In the genomic region with DNA sequence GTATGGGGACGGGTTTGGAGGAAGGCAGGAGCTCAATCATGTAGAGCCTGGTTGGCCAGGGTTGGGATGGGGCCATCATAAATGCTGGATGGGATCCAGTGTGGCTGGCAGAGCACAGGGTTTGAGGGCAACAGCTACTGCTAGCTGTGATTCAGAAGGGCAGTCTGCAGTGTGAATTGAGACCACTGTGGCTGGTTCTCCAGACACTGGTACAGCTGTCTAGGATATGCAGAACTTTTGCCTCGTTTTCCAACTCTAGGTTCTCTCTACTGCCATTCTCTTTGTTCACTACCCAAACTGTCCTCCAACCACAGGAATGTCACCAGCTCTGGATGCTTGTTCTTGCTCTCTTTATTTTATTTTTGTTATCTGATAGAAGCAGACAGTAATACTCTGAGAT, we compare ENCODE assay signal across 1 cellular context.
TF ChIP-seq lines count a peak whose summit lies in the region.

No MANE protein-coding gene starts in this region.

TF ChIP-seq in H1, 55 proteins besides CTCF, POLR2A, EP300 and RAD21 (continued from another document):
- no peak for TF ChIP-seq SIRT6 (IDR thresholded peaks at IDR 0.05; ENCODE audit: low read length)
- TF ChIP-seq, protein P1, sequence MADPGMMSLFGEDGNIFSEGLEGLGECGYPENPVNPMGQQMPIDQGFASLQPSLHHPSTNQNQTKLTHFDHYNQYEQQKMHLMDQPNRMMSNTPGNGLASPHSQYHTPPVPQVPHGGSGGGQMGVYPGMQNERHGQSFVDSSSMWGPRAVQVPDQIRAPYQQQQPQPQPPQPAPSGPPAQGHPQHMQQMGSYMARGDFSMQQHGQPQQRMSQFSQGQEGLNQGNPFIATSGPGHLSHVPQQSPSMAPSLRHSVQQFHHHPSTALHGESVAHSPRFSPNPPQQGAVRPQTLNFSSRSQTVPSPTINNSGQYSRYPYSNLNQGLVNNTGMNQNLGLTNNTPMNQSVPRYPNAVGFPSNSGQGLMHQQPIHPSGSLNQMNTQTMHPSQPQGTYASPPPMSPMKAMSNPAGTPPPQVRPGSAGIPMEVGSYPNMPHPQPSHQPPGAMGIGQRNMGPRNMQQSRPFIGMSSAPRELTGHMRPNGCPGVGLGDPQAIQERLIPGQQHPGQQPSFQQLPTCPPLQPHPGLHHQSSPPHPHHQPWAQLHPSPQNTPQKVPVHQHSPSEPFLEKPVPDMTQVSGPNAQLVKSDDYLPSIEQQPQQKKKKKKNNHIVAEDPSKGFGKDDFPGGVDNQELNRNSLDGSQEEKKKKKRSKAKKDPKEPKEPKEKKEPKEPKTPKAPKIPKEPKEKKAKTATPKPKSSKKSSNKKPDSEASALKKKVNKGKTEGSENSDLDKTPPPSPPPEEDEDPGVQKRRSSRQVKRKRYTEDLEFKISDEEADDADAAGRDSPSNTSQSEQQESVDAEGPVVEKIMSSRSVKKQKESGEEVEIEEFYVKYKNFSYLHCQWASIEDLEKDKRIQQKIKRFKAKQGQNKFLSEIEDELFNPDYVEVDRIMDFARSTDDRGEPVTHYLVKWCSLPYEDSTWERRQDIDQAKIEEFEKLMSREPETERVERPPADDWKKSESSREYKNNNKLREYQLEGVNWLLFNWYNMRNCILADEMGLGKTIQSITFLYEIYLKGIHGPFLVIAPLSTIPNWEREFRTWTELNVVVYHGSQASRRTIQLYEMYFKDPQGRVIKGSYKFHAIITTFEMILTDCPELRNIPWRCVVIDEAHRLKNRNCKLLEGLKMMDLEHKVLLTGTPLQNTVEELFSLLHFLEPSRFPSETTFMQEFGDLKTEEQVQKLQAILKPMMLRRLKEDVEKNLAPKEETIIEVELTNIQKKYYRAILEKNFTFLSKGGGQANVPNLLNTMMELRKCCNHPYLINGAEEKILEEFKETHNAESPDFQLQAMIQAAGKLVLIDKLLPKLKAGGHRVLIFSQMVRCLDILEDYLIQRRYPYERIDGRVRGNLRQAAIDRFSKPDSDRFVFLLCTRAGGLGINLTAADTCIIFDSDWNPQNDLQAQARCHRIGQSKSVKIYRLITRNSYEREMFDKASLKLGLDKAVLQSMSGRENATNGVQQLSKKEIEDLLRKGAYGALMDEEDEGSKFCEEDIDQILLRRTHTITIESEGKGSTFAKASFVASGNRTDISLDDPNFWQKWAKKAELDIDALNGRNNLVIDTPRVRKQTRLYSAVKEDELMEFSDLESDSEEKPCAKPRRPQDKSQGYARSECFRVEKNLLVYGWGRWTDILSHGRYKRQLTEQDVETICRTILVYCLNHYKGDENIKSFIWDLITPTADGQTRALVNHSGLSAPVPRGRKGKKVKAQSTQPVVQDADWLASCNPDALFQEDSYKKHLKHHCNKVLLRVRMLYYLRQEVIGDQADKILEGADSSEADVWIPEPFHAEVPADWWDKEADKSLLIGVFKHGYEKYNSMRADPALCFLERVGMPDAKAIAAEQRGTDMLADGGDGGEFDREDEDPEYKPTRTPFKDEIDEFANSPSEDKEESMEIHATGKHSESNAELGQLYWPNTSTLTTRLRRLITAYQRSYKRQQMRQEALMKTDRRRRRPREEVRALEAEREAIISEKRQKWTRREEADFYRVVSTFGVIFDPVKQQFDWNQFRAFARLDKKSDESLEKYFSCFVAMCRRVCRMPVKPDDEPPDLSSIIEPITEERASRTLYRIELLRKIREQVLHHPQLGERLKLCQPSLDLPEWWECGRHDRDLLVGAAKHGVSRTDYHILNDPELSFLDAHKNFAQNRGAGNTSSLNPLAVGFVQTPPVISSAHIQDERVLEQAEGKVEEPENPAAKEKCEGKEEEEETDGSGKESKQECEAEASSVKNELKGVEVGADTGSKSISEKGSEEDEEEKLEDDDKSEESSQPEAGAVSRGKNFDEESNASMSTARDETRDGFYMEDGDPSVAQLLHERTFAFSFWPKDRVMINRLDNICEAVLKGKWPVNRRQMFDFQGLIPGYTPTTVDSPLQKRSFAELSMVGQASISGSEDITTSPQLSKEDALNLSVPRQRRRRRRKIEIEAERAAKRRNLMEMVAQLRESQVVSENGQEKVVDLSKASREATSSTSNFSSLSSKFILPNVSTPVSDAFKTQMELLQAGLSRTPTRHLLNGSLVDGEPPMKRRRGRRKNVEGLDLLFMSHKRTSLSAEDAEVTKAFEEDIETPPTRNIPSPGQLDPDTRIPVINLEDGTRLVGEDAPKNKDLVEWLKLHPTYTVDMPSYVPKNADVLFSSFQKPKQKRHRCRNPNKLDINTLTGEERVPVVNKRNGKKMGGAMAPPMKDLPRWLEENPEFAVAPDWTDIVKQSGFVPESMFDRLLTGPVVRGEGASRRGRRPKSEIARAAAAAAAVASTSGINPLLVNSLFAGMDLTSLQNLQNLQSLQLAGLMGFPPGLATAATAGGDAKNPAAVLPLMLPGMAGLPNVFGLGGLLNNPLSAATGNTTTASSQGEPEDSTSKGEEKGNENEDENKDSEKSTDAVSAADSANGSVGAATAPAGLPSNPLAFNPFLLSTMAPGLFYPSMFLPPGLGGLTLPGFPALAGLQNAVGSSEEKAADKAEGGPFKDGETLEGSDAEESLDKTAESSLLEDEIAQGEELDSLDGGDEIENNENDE (IDR thresholded peaks at IDR 0.05; ENCODE audit: insufficient replicate concordance, low read length), result no peak
- TF ChIP-seq BACH1 (IDR thresholded peaks at IDR 0.05; ENCODE audit: low read length), result no peak
- no peak for TF ChIP-seq SUZ12 (IDR thresholded peaks at IDR 0.05; ENCODE audit: low read length)
- TF ChIP-seq SAP30 (IDR thresholded peaks at IDR 0.05; ENCODE audit: insufficient read depth, insufficient replicate concordance, low read length), result no peak
- TF ChIP-seq SIX5 (IDR thresholded peaks at IDR 0.05; ENCODE audit: low read depth, low read length), result no peak
- no peak for TF ChIP-seq ZNF274 (IDR thresholded peaks at IDR 0.05; ENCODE audit: borderline replicate concordance, extremely low read depth, low read length)
- TF ChIP-seq KDM5A (IDR thresholded peaks at IDR 0.05; ENCODE audit: low read length), result no peak
- TF ChIP-seq EGR1 (IDR thresholded peaks at IDR 0.05; ENCODE audit: borderline replicate concordance, low read depth, low read length), result no peak
- TF ChIP-seq CHD1 (IDR thresholded peaks at IDR 0.05; ENCODE audit: low read depth, low read length), result no peak
- no peak for TF ChIP-seq NANOG (IDR thresholded peaks at IDR 0.05; ENCODE audit: insufficient read depth, low read depth, low read length, poor library complexity, severe bottlenecking)
- TF ChIP-seq SP4 (IDR thresholded peaks at IDR 0.05; ENCODE audit: low read length), result no peak
- TF ChIP-seq, protein P2, sequence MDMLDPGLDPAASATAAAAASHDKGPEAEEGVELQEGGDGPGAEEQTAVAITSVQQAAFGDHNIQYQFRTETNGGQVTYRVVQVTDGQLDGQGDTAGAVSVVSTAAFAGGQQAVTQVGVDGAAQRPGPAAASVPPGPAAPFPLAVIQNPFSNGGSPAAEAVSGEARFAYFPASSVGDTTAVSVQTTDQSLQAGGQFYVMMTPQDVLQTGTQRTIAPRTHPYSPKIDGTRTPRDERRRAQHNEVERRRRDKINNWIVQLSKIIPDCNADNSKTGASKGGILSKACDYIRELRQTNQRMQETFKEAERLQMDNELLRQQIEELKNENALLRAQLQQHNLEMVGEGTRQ (IDR thresholded peaks at IDR 0.05; ENCODE audit: low read length), result no peak
- no peak for TF ChIP-seq NRF1 (IDR thresholded peaks at IDR 0.05; ENCODE audit: low read depth, low read length)
- TF ChIP-seq EZH2 (IDR thresholded peaks at IDR 0.05; ENCODE audit: low read depth, low read length, severe bottlenecking), result no peak
- no peak for TF ChIP-seq HDAC6 (IDR thresholded peaks at IDR 0.05; ENCODE audit: low read depth, low read length)
- no peak for TF ChIP-seq SIN3A (conservative IDR thresholded peaks at IDR 0.05 in 1 of 2, IDR thresholded peaks at IDR 0.05 in 1 of 2; ENCODE audit: low read depth in 1 of 2, low read length in 2 of 2)
- TF ChIP-seq TEAD4 (IDR thresholded peaks at IDR 0.05; ENCODE audit: low read depth, low read length), result no peak
